In the genomic region with DNA sequence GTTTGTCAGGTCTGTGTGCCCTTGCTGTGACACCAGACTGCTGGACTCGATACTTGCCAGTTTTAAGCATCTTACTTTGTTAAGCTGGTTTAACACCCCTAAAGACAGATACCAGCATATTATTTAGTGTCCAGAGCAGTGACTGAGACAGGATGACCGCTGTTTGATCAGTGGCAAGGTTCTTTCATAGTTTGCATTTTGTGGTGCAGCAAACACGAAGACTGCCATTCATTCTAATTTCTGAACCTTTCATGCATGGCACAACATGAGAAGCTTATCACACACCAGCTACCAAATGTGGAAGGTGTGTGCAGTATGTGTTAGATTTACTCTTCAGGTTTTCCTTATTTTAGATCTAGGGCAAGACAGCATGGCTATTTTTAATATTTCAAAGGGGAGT, we compare ENCODE assay signal across 18 cellular contexts. TPM values are rescaled to one million over a fixed set of nuclear protein-coding genes. Genes with fewer than 3 reads are reported as not detected.
DNase-seq lines count a peak whose midpoint lies in the region; ATAC-seq and TF ChIP-seq lines count a peak whose summit lies in the region.
"Had no signal": no experiment of that assay in that cellular context is flagged by ENCODE, and none has a peak within 500 bp of the region (broad histone marks: within the 10 kb centered on the region; RNA-seq: fewer than 3 reads in every experiment).

No MANE protein-coding gene starts in this region.

- no peak overlapping the region for H2BK20ac ChIP-seq in H9 (ENCODE audit: low read depth, low read length, poor library complexity, severe bottlenecking)

- no peak overlapping the region for H3K4me2 ChIP-seq in H9 (ENCODE audit: insufficient read depth, insufficient read length, low read length)

- H4K91ac ChIP-seq in H9 (ENCODE audit: insufficient read length, low read depth, low read length), result no peak overlapping the region

- H2BK120ac ChIP-seq in H9 (ENCODE audit: low read depth, low read length, poor library complexity, severe bottlenecking), result no peak overlapping the region

- H3K36me3 ChIP-seq in right atrium auricular region (peaks cover 13% of the 10 kb centered on the region), subcutaneous abdominal adipose tissue (ENCODE audit: control insufficient read depth in 5 of 5, insufficient read depth in 5 of 5, low read length in 5 of 5) (peaks cover 4 to 21% (median 16%) of the 10 kb centered on the region in 5 donors), upper lobe of left lung (peaks cover 0 to 36% (median 10%) of the 10 kb centered on the region in 4 donors)
- H3K36me3 ChIP-seq: colonic mucosa, ovary had no signal

- no peak overlapping the region for H3K23ac ChIP-seq in H9 (ENCODE audit: insufficient read length, low read depth, low read length)

- H3K4ac ChIP-seq in H9 (ENCODE audit: low read depth, low read length), result no peak overlapping the region

- H2BK15ac ChIP-seq in H9 (ENCODE audit: low read depth, low read length), result no peak overlapping the region

- H2BK12ac ChIP-seq in H9 (ENCODE audit: insufficient read length, low read depth, low read length), result no peak overlapping the region

- H3T11ph ChIP-seq in H9 (ENCODE audit: low read length), result no peak overlapping the region

- H3K79me1 ChIP-seq in H9 (ENCODE audit: insufficient read depth, low read depth, low read length, poor library complexity, severe bottlenecking), result no peaks in the 10 kb centered on the region

- DNase-seq in right atrium auricular region (ENCODE audit: low spot score) (no peak), left cardiac atrium (no peak), H9 (no peak), SHP77 treated with DMSO at 0.1 percent for 48 hours (lab: John Stamatoyannopoulos, UW) (no peak), upper lobe of left lung (no peak)
- no peak for DNase-seq in central memory CD8-positive, alpha-beta T cell (ENCODE audit: low spot score in 2 of 2)
- DNase-seq in activated CD4-positive, alpha-beta T cell treated with anti-CD3 and anti-CD28 coated beads, Interleukin-2, amount 10 ng/mL, durations not matched to agents 24 days and 14 days, result no peak
- DNase-seq: activated gamma-delta T cell, colonic mucosa, foreskin keratinocyte, GDM1, mucosa of descending colon, NCI-H146, NCI-H345, ovary had no signal

- no peaks in the 10 kb centered on the region for H4K20me1 ChIP-seq in H9 (ENCODE audit: control insufficient read depth, insufficient read depth, insufficient read length)

- TF ChIP-seq CTCF in right atrium auricular region (IDR thresholded peaks at IDR 0.05) (no peak), H9 (conservative IDR thresholded peaks at IDR 0.05) (no peak), upper lobe of left lung (IDR thresholded peaks at IDR 0.05) (no peak)

- no peaks in the 10 kb centered on the region; the same call in 1 of the 2 replicates for H3K27me3 Mint-ChIP-seq in H9 (ENCODE audit: low read depth)
- H3K27me3 Mint-ChIP-seq in central memory CD8-positive, alpha-beta T cell, result no peaks in the 10 kb centered on the region
- no peaks in the 10 kb centered on the region for H3K27me3 Mint-ChIP-seq in activated CD4-positive, alpha-beta T cell treated with anti-CD3 and anti-CD28 coated beads, Interleukin-2, amount 10 ng/mL, durations not matched to agents 24 days and 14 days

- no peak overlapping the region for H2BK5ac ChIP-seq in H9 (ENCODE audit: insufficient read length, low read length)

- H3K18ac ChIP-seq in H9 (ENCODE audit: insufficient read length, low read depth, low read length), result no peak overlapping the region

- peaks cover 42 to 86% (median 83%) of the 10 kb centered on the region in 3 experiments for H3K36me3 Mint-ChIP-seq in H9 (ENCODE audit: insufficient read depth in 1 of 3, low read depth in 3 of 3)
- H3K36me3 Mint-ChIP-seq in central memory CD8-positive, alpha-beta T cell (ENCODE audit: insufficient read depth), result peaks cover 17% of the 10 kb centered on the region
- peaks cover 23% of the 10 kb centered on the region for H3K36me3 Mint-ChIP-seq in activated CD4-positive, alpha-beta T cell treated with anti-CD3 and anti-CD28 coated beads, Interleukin-2, amount 10 ng/mL, durations not matched to agents 24 days and 14 days (ENCODE audit: low read depth)

- peak overlapping the region; percentile 84 to 86 for H3K27ac ChIP-seq in right atrium auricular region
- peak overlapping the region; percentile 22 for H3K27ac ChIP-seq in H9 (ENCODE audit: insufficient read length, low read depth, low read length)
- H3K27ac ChIP-seq in subcutaneous abdominal adipose tissue (ENCODE audit: low read depth, low read length), result peak overlapping the region; percentile 61
- no peak overlapping the region for H3K27ac ChIP-seq in upper lobe of left lung
- H3K27ac ChIP-seq: colonic mucosa, foreskin keratinocyte, ovary had no signal

- WGBS in H9 (ENCODE audit: extremely low coverage, insufficient read length, low lambda C conversion rate), result no CpG with 5 or more reads among the region's 3 CpGs
- WGBS in upper lobe of left lung, 2 donors, result 91 to 92% methylated on average over 3 of the region's 3 CpGs

- no peak overlapping the region for H2AK5ac ChIP-seq in H9 (ENCODE audit: insufficient read length, low read length)

- H3K9me3 Mint-ChIP-seq in H9, result no peaks in the 10 kb centered on the region
- H3K9me3 Mint-ChIP-seq in central memory CD8-positive, alpha-beta T cell, result no peaks in the 10 kb centered on the region
- no peaks in the 10 kb centered on the region for H3K9me3 Mint-ChIP-seq in activated CD4-positive, alpha-beta T cell treated with anti-CD3 and anti-CD28 coated beads, Interleukin-2, amount 10 ng/mL, durations not matched to agents 24 days and 14 days

- H3K4me1 ChIP-seq in right atrium auricular region, result peaks cover 0 to 81% of the 10 kb centered on the region in 2 donors
- peaks cover 14% of the 10 kb centered on the region for H3K4me1 ChIP-seq in H9 (ENCODE audit: insufficient read depth, low read length)
- peaks cover 5 to 51% (median 16%) of the 10 kb centered on the region in 5 donors for H3K4me1 ChIP-seq in subcutaneous abdominal adipose tissue (ENCODE audit: control insufficient read depth in 5 of 5, insufficient read depth in 5 of 5, low read length in 5 of 5)
- peaks cover 14 to 35% (median 31%) of the 10 kb centered on the region in 4 donors for H3K4me1 ChIP-seq in upper lobe of left lung
- H3K4me1 ChIP-seq: colonic mucosa, foreskin keratinocyte had no signal

- H3K9me3 ChIP-seq in right atrium auricular region (no peaks in the 10 kb centered on the region), H9 (ENCODE audit: control insufficient read depth, low read depth, low read length) (no peaks in the 10 kb centered on the region), subcutaneous abdominal adipose tissue (ENCODE audit: control insufficient read depth in 5 of 5, low read length in 5 of 5) (no peaks in the 10 kb centered on the region), upper lobe of left lung (no peaks in the 10 kb centered on the region)
- H3K9me3 ChIP-seq: colonic mucosa, HAP-1, mucosa of descending colon, ovary had no signal

- no peak overlapping the region for H3K4me3 ChIP-seq in right atrium auricular region
- no peak overlapping the region for H3K4me3 ChIP-seq in subcutaneous abdominal adipose tissue (ENCODE audit: low read depth in 1 of 5, low read length in 5 of 5)
- H3K4me3 ChIP-seq in upper lobe of left lung, result no peak overlapping the region
- H3K4me3 ChIP-seq: colonic mucosa, HAP-1, mucosa of descending colon, ovary had no signal

- H3K4me3 Mint-ChIP-seq in H9, result no peak overlapping the region
- H3K4me3 Mint-ChIP-seq in central memory CD8-positive, alpha-beta T cell, result no peak overlapping the region
- no peak overlapping the region for H3K4me3 Mint-ChIP-seq in activated CD4-positive, alpha-beta T cell treated with anti-CD3 and anti-CD28 coated beads, Interleukin-2, amount 10 ng/mL, durations not matched to agents 24 days and 14 days

- H3K4me1 Mint-ChIP-seq in H9, result peaks cover 70 to 75% of the 10 kb centered on the region in 2 experiments
- H3K4me1 Mint-ChIP-seq in central memory CD8-positive, alpha-beta T cell, result peaks cover 67% of the 10 kb centered on the region
- peaks cover 27% of the 10 kb centered on the region for H3K4me1 Mint-ChIP-seq in activated CD4-positive, alpha-beta T cell treated with anti-CD3 and anti-CD28 coated beads, Interleukin-2, amount 10 ng/mL, durations not matched to agents 24 days and 14 days

- no peak overlapping the region for H3K9ac ChIP-seq in H9 (ENCODE audit: extremely low read depth, insufficient read length, low read length)
- no peak overlapping the region for H3K9ac ChIP-seq in subcutaneous abdominal adipose tissue (ENCODE audit: low read length in 5 of 5)

- H3K23me2 ChIP-seq in H9 (ENCODE audit: insufficient read length, low read depth, low read length, poor library complexity, severe bottlenecking), result no peaks in the 10 kb centered on the region

- H3K56ac ChIP-seq in H9 (ENCODE audit: insufficient read length, low read depth, low read length), result no peak overlapping the region

- no peak overlapping the region for H4K8ac ChIP-seq in H9 (replicated peaks; ENCODE audit: insufficient read length, low read depth, low read length)

- peaks cover 88% of the 10 kb centered on the region for H3K79me2 ChIP-seq in H9 (ENCODE audit: insufficient read depth, low read length)

- no peak for TF ChIP-seq EP300 in upper lobe of left lung (IDR thresholded peaks at IDR 0.05)

- H3K27me3 ChIP-seq in right atrium auricular region, result no peaks in the 10 kb centered on the region
- no peaks in the 10 kb centered on the region for H3K27me3 ChIP-seq in H9 (ENCODE audit: insufficient read depth, low read length)
- H3K27me3 ChIP-seq in subcutaneous abdominal adipose tissue (ENCODE audit: control insufficient read depth in 5 of 5, insufficient read depth in 4 of 5, low read length in 5 of 5), result no peaks in the 10 kb centered on the region
- no peaks in the 10 kb centered on the region for H3K27me3 ChIP-seq in upper lobe of left lung
- H3K27me3 ChIP-seq: colonic mucosa, foreskin keratinocyte, ovary had no signal

- no peak overlapping the region for H3K14ac ChIP-seq in H9 (ENCODE audit: insufficient read depth, low read length)

- H2AFZ ChIP-seq in H9 (ENCODE audit: low read length), result no peak overlapping the region

- no peak overlapping the region for H4K5ac ChIP-seq in H9 (ENCODE audit: insufficient read length, low read depth, low read length)

- ATAC-seq in left cardiac atrium (no peak), upper lobe of left lung (ENCODE audit: low FRiP score in 2 of 2) (no peak)
- no peak for ATAC-seq in central memory CD8-positive, alpha-beta T cell (replicated peaks; ENCODE audit: extremely low read depth, poor library complexity, severe bottlenecking)
- ATAC-seq: foreskin keratinocyte, left lobe of liver, mucosa of descending colon had no signal

- no peak for TF ChIP-seq POLR2A in upper lobe of left lung (IDR thresholded peaks at IDR 0.05)

- H3K27ac Mint-ChIP-seq in H9, result peak overlapping the region in 1 of 3 experiments; percentile 58; a peak in 2 of 7 replicates
- peak overlapping the region; percentile 27 for H3K27ac Mint-ChIP-seq in central memory CD8-positive, alpha-beta T cell (ENCODE audit: low read depth)
- H3K27ac Mint-ChIP-seq in activated CD4-positive, alpha-beta T cell treated with anti-CD3 and anti-CD28 coated beads, Interleukin-2, amount 10 ng/mL, durations not matched to agents 24 days and 14 days, result no peak overlapping the region

- intact Hi-C loops in left cardiac atrium (cut with DNase I), result no loop called here
- intact Hi-C loops in activated CD4-positive, alpha-beta T cell treated with anti-CD3 and anti-CD28 coated beads, Interleukin-2, amount 10 ng/mL, durations not matched to agents 24 days and 14 days (cut with micrococcal nuclease), result no loop called here

RNA-seq across cellular contexts. Expression of a gene that starts 28.2 kb away (rescaled TPM):
- total RNA-seq in right atrium auricular region, result 10 to 100 TPM; 15.4 to 34.5 TPM
- 10 to 100 TPM; 22.7 to 32.3 TPM for total RNA-seq in left cardiac atrium
- 192 and 194 TPM in 2 replicates for total RNA-seq in H9 (2021)
- 42.6 and 47.0 TPM in 2 replicates for total RNA-seq in activated CD4-positive, alpha-beta T cell treated with anti-CD3 and anti-CD28 coated beads, Interleukin-2, amount 10 ng/mL, durations not matched to agents 24 days and 14 days
- 10 to 100 TPM; 26.2 to 46.5 (median 38.1) TPM for total RNA-seq in upper lobe of left lung

Comparison
In these comparisons a context has a peak if more than half of its experiments do, and no peak if none do; other contexts are left out.
1. H3K27ac ChIP-seq: peak in right atrium auricular region (2 of 2), H9 (single experiment) and subcutaneous abdominal adipose tissue (single experiment); none in upper lobe of left lung (0 of 4).